In genomic region chr13:29901714-29902631, GRCh38 we compare ENCODE assay signal across 8 cellular contexts. TPM values are rescaled to one million over a fixed set of nuclear protein-coding genes. Genes with fewer than 3 reads are reported as not detected.
A peak's percentile ranks its signal among the peaks of the same experiment; 100 is the strongest.
DNase-seq lines count a peak whose midpoint lies in the region; TF ChIP-seq lines count a peak whose summit lies in the region.

No MANE protein-coding gene starts in this region.

- peak overlapping the region in 3 of 5 donors; percentile 15 to 44 (median 16) for H3K27ac ChIP-seq in stomach

- POLR2A ChIA-PET in BJ (lab: Charles Lee), result no interaction called here

- H3K4me1 Mint-ChIP-seq in glutamatergic neuron (ENCODE audit: low read depth, unreplicated experiment), result no peaks in the 10 kb centered on the region

- no peak for TF ChIP-seq POLR2A in stomach (IDR thresholded peaks at IDR 0.05)

- H3K4me3 Mint-ChIP-seq in glutamatergic neuron (ENCODE audit: unreplicated experiment), result no peak overlapping the region

- in situ Hi-C loops in KBM-7 (cut with MboI; ENCODE audit: low pct_unique_long_range_greater_than_20kb, low sequenced_read_pairs), result no loop called here

- peaks cover 0 to 26% (median 9%) of the 10 kb centered on the region in 4 donors for H3K4me1 ChIP-seq in stomach

- DNase-seq in BJ (ENCODE audit: low read depth) (peak; percentile 83), KBM-7 (peak; percentile 39), fibroblast of peridontal ligament (ENCODE audit: extremely low read depth) (peak; percentile 94), stomach (no peak), glutamatergic neuron (no peak), ureter (ENCODE audit: low spot score) (no peak), DMS153 treated with DMSO at 0.1 percent for 48 hours (lab: John Stamatoyannopoulos, UW; ENCODE audit: unreplicated experiment) (no peak)
- peak; percentile 8 for DNase-seq in activated CD4-positive, alpha-beta T cell treated with anti-CD3 and anti-CD28 coated beads, Interleukin-2, amount 50 U/mL, for 1 hour

- no peaks in the 10 kb centered on the region for H3K9me3 ChIP-seq in stomach

- no peaks in the 10 kb centered on the region for H3K36me3 Mint-ChIP-seq in glutamatergic neuron (ENCODE audit: unreplicated experiment)

- TF ChIP-seq CTCF in BJ (IDR thresholded peaks at IDR 0.05; ENCODE audit: insufficient read depth, low read depth, low read length) (no peak), stomach (IDR thresholded peaks at IDR 0.05) (no peak), glutamatergic neuron (IDR thresholded peaks at IDR 0.05; ENCODE audit: partially characterized antibody, unreplicated experiment) (no peak)

- H3K9me3 Mint-ChIP-seq in glutamatergic neuron (ENCODE audit: unreplicated experiment), result no peaks in the 10 kb centered on the region

- no peak overlapping the region for H3K27ac Mint-ChIP-seq in glutamatergic neuron (ENCODE audit: unreplicated experiment)

- CTCF ChIA-PET in BJ (lab: Yijun Ruan, JAX), result interaction anchor here (0.8 to 1.6 kb wide), 5 partner anchors 22 to 213 kb away, joined by 3 to 6 read pairs (median 3); no protein-coding TSS in a partner anchor

- TF ChIP-seq EP300 in stomach (IDR thresholded peaks at IDR 0.05), result no peak

- H3K36me3 ChIP-seq in BJ (ENCODE audit: control insufficient read depth, insufficient read depth, low read length), result no peaks in the 10 kb centered on the region
- H3K36me3 ChIP-seq in stomach, result no peaks in the 10 kb centered on the region

- H3K4me3 ChIP-seq in BJ (ENCODE audit: low read depth, low read length), result no peak overlapping the region
- no peak overlapping the region for H3K4me3 ChIP-seq in stomach

- H3K27me3 ChIP-seq in BJ (ENCODE audit: control insufficient read depth, insufficient read depth, low read length), result no peaks in the 10 kb centered on the region; the same call in 1 of the 2 replicates
- H3K27me3 ChIP-seq in stomach, result no peaks in the 10 kb centered on the region

- intact Hi-C loops in stomach (cut with DNase I; ENCODE audit: low total_unique reads), result no loop called here

- WGBS in stomach, 5 donors, result 39 to 50% (median 45%) methylated on average over 11 of the region's 11 CpGs

- peaks cover 2% of the 10 kb centered on the region for H3K27me3 Mint-ChIP-seq in glutamatergic neuron (ENCODE audit: unreplicated experiment)

RNA-seq across cellular contexts. Expression of gene UBL3, which starts 51.6 kb away (rescaled TPM):
- polyA plus RNA-seq in BJ (2011; rRNA removed) (18.0 and 33.0 TPM in 2 replicates), stomach (100 to 1,000 TPM in 1 of 3 donors, 10 to 100 TPM in 2; 21.5 to 100 (median 39.0) TPM)
- 12.4 and 16.7 TPM in 2 replicates for polyA minus RNA-seq in BJ (2011; rRNA and poly(A)+ RNA removed)
- total RNA-seq in stomach (100 to 1,000 TPM in 1 of 5 donors, 10 to 100 TPM in 4; 24.3 to 115 (median 45.5) TPM), glutamatergic neuron (ENCODE audit: unreplicated experiment) (21.3 TPM), ureter (31.4 TPM)

Comparison
In these comparisons a context has a peak if more than half of its experiments do, and no peak if none do; other contexts are left out.
1. DNase-seq: peak in BJ (single experiment), KBM-7 (single experiment), activated CD4-positive, alpha-beta T cell treated with anti-CD3 and anti-CD28 coated beads, Interleukin-2, amount 50 U/mL, for 1 hour (single experiment) and fibroblast of peridontal ligament (single experiment); none in stomach (single experiment), glutamatergic neuron (single experiment), ureter (single experiment) and DMS153 treated with DMSO at 0.1 percent for 48 hours (single experiment).